In the genomic region with DNA sequence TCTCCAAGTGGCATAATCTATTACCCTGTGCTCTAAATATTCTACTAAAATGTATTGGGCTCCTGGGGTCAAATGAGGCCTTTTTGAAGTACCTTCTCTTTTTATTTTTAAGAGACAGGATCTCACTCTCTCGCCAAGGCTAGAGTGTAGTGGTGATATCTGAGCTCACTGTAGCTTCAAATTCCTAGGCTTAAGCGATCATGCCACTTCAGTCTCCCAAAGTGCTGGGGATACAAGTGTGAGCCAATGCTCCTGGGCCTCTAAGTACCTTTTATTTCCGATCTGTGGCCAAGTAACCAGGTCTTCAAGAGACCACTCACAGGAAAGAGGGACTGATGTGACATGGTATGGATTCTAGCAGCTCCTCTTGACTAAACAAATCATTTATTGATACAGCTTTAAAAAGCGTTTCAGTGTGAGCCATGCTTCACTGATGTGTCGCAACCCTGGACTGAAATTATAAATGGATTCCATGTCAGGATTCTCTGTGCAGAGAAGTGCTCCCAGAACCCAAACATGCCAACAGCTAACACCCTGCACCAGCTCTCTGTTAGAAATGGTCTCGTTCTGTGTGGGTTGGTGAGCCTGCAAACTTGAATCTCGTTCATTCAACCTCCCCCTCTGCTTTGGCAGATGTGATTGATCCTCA, we compare ENCODE assay signal across 19 cellular contexts.
A peak's percentile ranks its signal among the peaks of the same experiment; 100 is the strongest.
DNase-seq lines count a peak whose midpoint lies in the region; ATAC-seq and TF ChIP-seq lines count a peak whose summit lies in the region.
"Had no signal": no experiment of that assay in that cellular context is flagged by ENCODE, and none has a peak within 500 bp of the region (broad histone marks: within the 10 kb centered on the region; RNA-seq: fewer than 3 reads in every experiment).

No MANE protein-coding gene starts in this region.

- intact Hi-C loops in heart right ventricle (cut with DNase I) = no loop called here
- intact Hi-C loops in left lung (cut with DNase I) = no loop called here

- WGBS in heart right ventricle, 2 donors = 66 to 68% methylated on average over 7 of the region's 7 CpGs

- H3K27ac ChIP-seq in cardiac muscle cell (peak overlapping the region; percentile 55), heart right ventricle (no peak overlapping the region), left lung (no peak overlapping the region), skeletal muscle tissue (ENCODE audit: low read depth, low read length) (peak overlapping the region; percentile 20)
- H3K27ac ChIP-seq: C4-2B had no signal

- H3K27me3 ChIP-seq in cardiac muscle cell (no peaks in the 10 kb centered on the region), heart right ventricle (no peaks in the 10 kb centered on the region), left lung (no peaks in the 10 kb centered on the region), skeletal muscle tissue (ENCODE audit: control insufficient read depth in 3 of 3, insufficient read depth in 3 of 3, low read length in 3 of 3) (no peaks in the 10 kb centered on the region)

- H3K36me3 ChIP-seq in cardiac muscle cell = no peaks in the 10 kb centered on the region
- no peaks in the 10 kb centered on the region for H3K36me3 ChIP-seq in heart right ventricle
- H3K36me3 ChIP-seq in left lung = no peaks in the 10 kb centered on the region
- H3K36me3 ChIP-seq in skeletal muscle tissue (ENCODE audit: control insufficient read depth in 3 of 3, insufficient read depth in 3 of 3, low read length in 3 of 3) = no peaks in the 10 kb centered on the region

- ATAC-seq in heart right ventricle = no peak
- peak; percentile 73 for ATAC-seq in left lung
- no peak for ATAC-seq in GM21360 (IDR thresholded peaks at IDR 0.05; ENCODE audit: unreplicated experiment)
- ATAC-seq: HCT116 had no signal

- H3K4me1 ChIP-seq in cardiac muscle cell (ENCODE audit: low read depth) = peaks cover 6% of the 10 kb centered on the region
- no peaks in the 10 kb centered on the region for H3K4me1 ChIP-seq in heart right ventricle
- no peaks in the 10 kb centered on the region for H3K4me1 ChIP-seq in left lung
- H3K4me1 ChIP-seq in skeletal muscle tissue (ENCODE audit: control insufficient read depth in 3 of 3, insufficient read depth in 3 of 3, low read length in 3 of 3) = no peaks in the 10 kb centered on the region

- H3K9ac ChIP-seq in skeletal muscle tissue (ENCODE audit: low read depth in 1 of 3, low read length in 3 of 3) = no peak overlapping the region

- no peaks in the 10 kb centered on the region for H3K9me3 ChIP-seq in cardiac muscle cell (ENCODE audit: low read depth)
- H3K9me3 ChIP-seq in heart right ventricle = no peaks in the 10 kb centered on the region
- H3K9me3 ChIP-seq in left lung = no peaks in the 10 kb centered on the region
- H3K9me3 ChIP-seq in skeletal muscle tissue (ENCODE audit: control insufficient read depth in 3 of 3, low read length in 3 of 3) = no peaks in the 10 kb centered on the region

- TF ChIP-seq CTCF in cardiac muscle cell (IDR thresholded peaks at IDR 0.05; ENCODE audit: low read depth, low read length) = no peak
- TF ChIP-seq CTCF in heart right ventricle (IDR thresholded peaks at IDR 0.05) = no peak
- TF ChIP-seq CTCF in left lung (IDR thresholded peaks at IDR 0.05) = no peak

- no peak overlapping the region for H3K4me3 ChIP-seq in cardiac muscle cell
- no peak overlapping the region for H3K4me3 ChIP-seq in heart right ventricle
- no peak overlapping the region for H3K4me3 ChIP-seq in left lung
- H3K4me3 ChIP-seq in skeletal muscle tissue (ENCODE audit: low read length in 3 of 3) = peak overlapping the region; percentile 30 to 47 (median 43)

- DNase-seq in cardiac muscle cell (ENCODE audit: low read depth in 1 of 2, low spot score in 1 of 2) = peak in 1 of 2 donors; percentile 67
- no peak for DNase-seq in heart right ventricle
- peak; percentile 67 for DNase-seq in NCI-H187 treated with DMSO at 0.1 percent for 48 hours (lab: John Stamatoyannopoulos, UW)
- DNase-seq in left lung = no peak
- no peak for DNase-seq in NCI-H2029 treated with DMSO at 0.1 percent for 48 hours (lab: John Stamatoyannopoulos, UW)
- no peak for DNase-seq in CD1c-positive myeloid dendritic cell (ENCODE audit: extremely low spot score)
- DNase-seq: 8988T; ACHN; CD4-positive, alpha-beta memory T cell; DMS153; DMS79; GDM1; GOT3; H7; HFFc6 had no signal

Comparison
In these comparisons a context has a peak if more than half of its experiments do, and no peak if none do; other contexts are left out.
1. H3K27ac ChIP-seq: peak in cardiac muscle cell (single experiment) and skeletal muscle tissue (single experiment); none in heart right ventricle (0 of 10) and left lung (0 of 2).
2. H3K4me3 ChIP-seq: peak in skeletal muscle tissue (3 of 3); none in cardiac muscle cell (single experiment), heart right ventricle (0 of 10) and left lung (0 of 2).